8 cellular contexts compared by ENCODE assay signal in the genomic region with DNA sequence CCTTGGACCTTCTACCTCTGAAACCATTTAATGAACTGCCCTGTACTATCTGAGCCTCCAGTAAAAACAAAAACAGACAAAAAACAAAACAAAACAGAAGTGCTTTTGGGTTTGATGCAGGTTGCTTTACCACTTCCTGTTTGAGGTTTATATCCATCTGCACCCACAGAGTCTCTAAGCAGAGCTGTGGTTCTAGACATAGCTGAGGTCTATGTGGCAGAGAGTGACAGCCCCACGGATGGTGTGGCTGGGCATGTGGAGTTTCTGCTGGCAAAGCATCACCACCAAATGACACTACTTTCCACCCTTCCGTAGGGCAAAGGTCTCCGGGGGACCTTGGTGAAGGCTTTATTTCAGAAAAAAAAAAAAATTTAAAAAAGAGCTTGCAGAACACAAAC.
DNase-seq lines count a peak whose midpoint lies in the region; ATAC-seq and TF ChIP-seq lines count a peak whose summit lies in the region.

No MANE protein-coding gene starts in this region.

- peaks cover 10% of the 10 kb centered on the region; the same call in 1 of the 2 replicates for H3F3A ChIP-seq in MM.1S (ENCODE audit: insufficient read depth, low read length)
- no peaks in the 10 kb centered on the region for H3F3A ChIP-seq in GM23338 (replicated peaks; ENCODE audit: low read depth)

- ATAC-seq in GM18499 (IDR thresholded peaks at IDR 0.05; ENCODE audit: insufficient read depth, unreplicated experiment) (peak; percentile 82), GM21737 (IDR thresholded peaks at IDR 0.05; ENCODE audit: unreplicated experiment) (peak; percentile 89), GM23338 (no peak)

- no peak overlapping the region for H3K4me3 Mint-ChIP-seq in GM23338

- H4K20me1 ChIP-seq in MM.1S (ENCODE audit: insufficient read depth, low read length) (no peaks in the 10 kb centered on the region), Karpas-422 (ENCODE audit: insufficient read depth, low read depth, low read length) (no peaks in the 10 kb centered on the region), GM23338 (replicated peaks; ENCODE audit: insufficient read depth) (no peaks in the 10 kb centered on the region)

- H3K27ac ChIP-seq in MM.1S (ENCODE audit: low read length): peak overlapping the region; percentile 36; the same call in 1 of the 2 replicates
- H3K27ac ChIP-seq in WERI-Rb-1: no peak overlapping the region
- no peak overlapping the region for H3K27ac ChIP-seq in Karpas-422 (ENCODE audit: low read length)
- no peak overlapping the region for H3K27ac ChIP-seq in GM23338 (ENCODE audit: low read depth)

- TF ChIP-seq CTCF in MM.1S (IDR thresholded peaks at IDR 0.05; ENCODE audit: low read length) (no peak), WERI-Rb-1 (IDR thresholded peaks at IDR 0.05; ENCODE audit: low read depth, low read length) (no peak), GM23338 (conservative IDR thresholded peaks at IDR 0.05; ENCODE audit: low read depth in 2 of 2) (no peak)

- H3K4me1 ChIP-seq in MM.1S (ENCODE audit: low read length) (peaks cover 22% of the 10 kb centered on the region), Karpas-422 (ENCODE audit: low read length) (no peaks in the 10 kb centered on the region), GM23338 (ENCODE audit: insufficient read depth) (no peaks in the 10 kb centered on the region)

- peak overlapping the region; percentile 59 for H3K4me2 ChIP-seq in MM.1S (ENCODE audit: low read depth, low read length)
- H3K4me2 ChIP-seq in Karpas-422 (ENCODE audit: low read depth, low read length, poor library complexity, severe bottlenecking): no peak overlapping the region
- no peak overlapping the region for H3K4me2 ChIP-seq in GM23338

- peaks cover 90% of the 10 kb centered on the region for H3K9me3 Mint-ChIP-seq in GM23338

- H3K4me1 Mint-ChIP-seq in GM23338: no peaks in the 10 kb centered on the region

- no peak overlapping the region for H3K9ac ChIP-seq in MM.1S (ENCODE audit: low read length)
- no peak overlapping the region for H3K9ac ChIP-seq in Karpas-422 (ENCODE audit: low read length)

- no peak overlapping the region for H3K27ac Mint-ChIP-seq in GM23338

- H3K4me3 ChIP-seq in MM.1S (ENCODE audit: low read length): no peak overlapping the region
- no peak overlapping the region for H3K4me3 ChIP-seq in WERI-Rb-1 (ENCODE audit: low read depth, low read length)
- no peak overlapping the region for H3K4me3 ChIP-seq in Karpas-422 (ENCODE audit: low read length)
- no peak overlapping the region for H3K4me3 ChIP-seq in GM23338

- no peak overlapping the region for H2AFZ ChIP-seq in MM.1S (ENCODE audit: low read length)
- no peak overlapping the region for H2AFZ ChIP-seq in Karpas-422 (ENCODE audit: low read length)
- no peak overlapping the region for H2AFZ ChIP-seq in GM23338

- H3K36me3 ChIP-seq in MM.1S (replicated peaks; ENCODE audit: insufficient read depth, low read length): no peaks in the 10 kb centered on the region
- no peaks in the 10 kb centered on the region for H3K36me3 ChIP-seq in WERI-Rb-1
- H3K36me3 ChIP-seq in Karpas-422 (ENCODE audit: insufficient read depth, low read length): no peaks in the 10 kb centered on the region
- H3K36me3 ChIP-seq in GM23338 (ENCODE audit: insufficient read depth): no peaks in the 10 kb centered on the region

- peaks cover 7% of the 10 kb centered on the region for H3K27me3 Mint-ChIP-seq in GM23338 (ENCODE audit: insufficient read depth, low read depth, poor library complexity)

- peaks cover 12% of the 10 kb centered on the region; the same call in 2 of the 3 replicates for H3K36me3 Mint-ChIP-seq in GM23338 (ENCODE audit: low read depth)

- H3K79me2 ChIP-seq in MM.1S (ENCODE audit: low read length) (no peaks in the 10 kb centered on the region), Karpas-422 (ENCODE audit: low read length) (no peaks in the 10 kb centered on the region), GM23338 (replicated peaks; ENCODE audit: insufficient read depth) (no peaks in the 10 kb centered on the region)

- H3K9me3 ChIP-seq in MM.1S (replicated peaks; ENCODE audit: insufficient read depth, low read length) (no peaks in the 10 kb centered on the region), WERI-Rb-1 (ENCODE audit: severe bottlenecking) (no peaks in the 10 kb centered on the region), Karpas-422 (ENCODE audit: low read length) (no peaks in the 10 kb centered on the region)

- H3K9me2 ChIP-seq in MM.1S (replicated peaks; ENCODE audit: insufficient read depth, low read length): no peaks in the 10 kb centered on the region
- H3K9me2 ChIP-seq in Karpas-422 (replicated peaks; ENCODE audit: insufficient read depth, low read length): no peaks in the 10 kb centered on the region
- no peaks in the 10 kb centered on the region for H3K9me2 ChIP-seq in GM23338 (ENCODE audit: insufficient read depth)

- H3K27me3 ChIP-seq in MM.1S (replicated peaks; ENCODE audit: insufficient read depth, low read length): no peaks in the 10 kb centered on the region
- no peaks in the 10 kb centered on the region for H3K27me3 ChIP-seq in WERI-Rb-1 (ENCODE audit: insufficient read depth, low read depth, severe bottlenecking)
- H3K27me3 ChIP-seq in Karpas-422 (ENCODE audit: low read length): no peaks in the 10 kb centered on the region
- H3K27me3 ChIP-seq in GM23338 (ENCODE audit: insufficient read depth): no peaks in the 10 kb centered on the region

- DNase-seq in MM.1S (peak; percentile 92), astrocyte of the hippocampus (ENCODE audit: low read depth, low spot score) (peak; percentile 33), WERI-Rb-1 (no peak), HPDE6-E6E7 (ENCODE audit: extremely low spot score) (no peak), Karpas-422 (no peak), GM23338 (ENCODE audit: low spot score) (no peak)

TF ChIP-seq in GM23338, 12 proteins besides CTCF, POLR2A, EP300 and RAD21:
- TF ChIP-seq, protein P1, sequence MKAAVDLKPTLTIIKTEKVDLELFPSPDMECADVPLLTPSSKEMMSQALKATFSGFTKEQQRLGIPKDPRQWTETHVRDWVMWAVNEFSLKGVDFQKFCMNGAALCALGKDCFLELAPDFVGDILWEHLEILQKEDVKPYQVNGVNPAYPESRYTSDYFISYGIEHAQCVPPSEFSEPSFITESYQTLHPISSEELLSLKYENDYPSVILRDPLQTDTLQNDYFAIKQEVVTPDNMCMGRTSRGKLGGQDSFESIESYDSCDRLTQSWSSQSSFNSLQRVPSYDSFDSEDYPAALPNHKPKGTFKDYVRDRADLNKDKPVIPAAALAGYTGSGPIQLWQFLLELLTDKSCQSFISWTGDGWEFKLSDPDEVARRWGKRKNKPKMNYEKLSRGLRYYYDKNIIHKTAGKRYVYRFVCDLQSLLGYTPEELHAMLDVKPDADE (IDR thresholded peaks at IDR 0.05): no peak

Comparison
In these comparisons a context has a peak if more than half of its experiments do, and no peak if none do; other contexts are left out.
1. DNase-seq: peak in MM.1S (single experiment) and astrocyte of the hippocampus (single experiment); none in WERI-Rb-1 (single experiment), HPDE6-E6E7 (single experiment), Karpas-422 (single experiment) and GM23338 (single experiment).